In the genomic region with DNA sequence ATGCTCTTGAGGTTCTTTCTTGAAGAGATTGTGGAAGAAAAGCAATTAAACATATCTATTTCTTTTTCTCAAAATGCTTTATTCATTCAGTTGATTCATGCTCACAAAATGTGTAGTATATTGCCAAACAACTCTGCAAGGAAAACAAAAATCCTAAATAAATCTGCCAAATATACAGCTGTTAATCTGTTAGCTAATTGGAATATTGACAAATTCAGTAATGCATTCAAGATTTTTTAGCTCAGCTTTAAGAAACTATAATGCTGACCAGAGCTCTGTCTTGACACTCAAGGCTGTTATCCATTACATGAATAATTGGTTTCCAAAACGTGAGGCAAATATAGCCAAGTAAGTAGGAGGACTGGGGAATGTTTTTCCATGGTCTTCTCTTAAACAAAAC, we compare ENCODE assay signal across 17 cellular contexts.
"Had no signal": no experiment of that assay in that cellular context is flagged by ENCODE, and none has a peak within 500 bp of the region (broad histone marks: within the 10 kb centered on the region; RNA-seq: fewer than 3 reads in every experiment).

No MANE protein-coding gene starts in this region.

- H3K9me3 ChIP-seq: neutrophil, right atrium auricular region, sigmoid colon, thoracic aorta, transverse colon had no signal

- H2AFZ ChIP-seq: hepatocyte had no signal

- H3K27ac ChIP-seq: hepatocyte, neutrophil, right atrium auricular region, sigmoid colon, skin epidermis, thoracic aorta, transverse colon had no signal

- H3K4me2 ChIP-seq: hepatocyte had no signal

- H3K4me1 ChIP-seq: right atrium auricular region had no signal

- H3K27me3 ChIP-seq: hepatocyte, neutrophil, right atrium auricular region, sigmoid colon, transverse colon had no signal

- H3K4me3 ChIP-seq: hepatocyte, right atrium auricular region, sigmoid colon, skin epidermis, thoracic aorta, transverse colon had no signal

- H3K79me2 ChIP-seq: hepatocyte had no signal

- DNase-seq: cerebellar nuclear complex; foreskin melanocyte; head of caudate nucleus; kidney glomerular epithelial cell; mesendoderm; naive thymus-derived CD4-positive, alpha-beta T cell; sigmoid colon; stimulated activated CD4-positive, alpha-beta T cell treated with anti-CD3 and anti-CD28 coated beads, Interleukin-2, amount 100 ng/mL, for 24 hours; stimulated activated CD4-positive, alpha-beta T cell treated with anti-CD3 and anti-CD28 coated beads, Interleukin-4, amount 100 ng/mL, for 4 hours; stimulated activated naive B cell treated with anti-CD40 and anti-IgM and Interleukin-4, amounts not matched to agents 10 μg/mL and 1 μg/mL and 100 μg/mL, for 72 hours; stimulated activated naive CD8-positive, alpha-beta T cell treated with anti-CD3 and anti-CD28 coated beads, Interleukin-15, amount 100 ng/mL, for 72 hours; transverse colon had no signal

- H3K36me3 ChIP-seq: neutrophil, right atrium auricular region, sigmoid colon, thoracic aorta, transverse colon had no signal
